8 cellular contexts compared by ENCODE assay signal in the genomic region with DNA sequence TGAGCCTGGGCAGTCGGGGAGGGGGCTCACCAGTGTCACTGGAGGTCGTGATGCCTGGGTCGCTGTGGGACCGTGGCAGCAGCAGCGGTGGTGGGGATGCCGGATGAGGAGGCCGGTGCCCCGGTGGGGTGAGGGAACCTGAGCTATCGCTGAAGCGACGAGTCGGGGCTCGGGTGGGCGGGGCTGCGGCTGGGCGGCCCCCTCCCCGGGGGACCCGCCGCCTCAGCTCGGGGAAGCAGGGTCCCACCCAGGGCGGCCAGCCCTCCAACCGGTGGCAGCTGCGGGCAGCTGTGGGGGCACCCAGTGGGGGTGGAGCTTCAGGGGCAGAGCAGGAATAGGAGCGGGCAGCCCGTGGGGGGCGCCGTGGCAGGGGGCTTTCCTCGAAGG. TPM values are rescaled to one million over a fixed set of nuclear protein-coding genes. Genes with fewer than 3 reads are reported as not detected.
A peak's percentile ranks its signal among the peaks of the same experiment; 100 is the strongest.
DNase-seq lines count a peak whose midpoint lies in the region; ATAC-seq and TF ChIP-seq lines count a peak whose summit lies in the region.

No MANE protein-coding gene starts in this region.

- H3K27ac ChIP-seq in BLaER1 treated with 17β-estradiol and CSF1 and Interleukin-3, amounts not matched to agents 10 nM and 100 nM = peak overlapping the region; percentile 59 to 83 (median 78); a peak in 20 of 22 replicates
- H3K27ac ChIP-seq in OCI-LY3 (ENCODE audit: low read length) = no peak overlapping the region; the same call in 1 of the 2 replicates
- no peak overlapping the region for H3K27ac ChIP-seq in PC-9

- no peak for DNase-seq in Ammon's horn (ENCODE audit: low spot score)
- DNase-seq in glutamatergic neuron = no peak
- no peak for DNase-seq in PC-9

- peaks cover 0 to 4% (median 0%) of the 10 kb centered on the region in 11 experiments; a peak in 1 of 22 replicates for H4K20me1 ChIP-seq in BLaER1 treated with 17β-estradiol and CSF1 and Interleukin-3, amounts not matched to agents 10 nM and 100 nM
- H4K20me1 ChIP-seq in OCI-LY3 (ENCODE audit: insufficient read depth, low read length) (no peaks in the 10 kb centered on the region), PC-9 (ENCODE audit: insufficient read depth) (no peaks in the 10 kb centered on the region)

- POLR2A ChIA-PET in PC-9 (lab: Charles Lee; ENCODE audit: unreplicated experiment) = interaction anchor here (0.6 kb wide), 1 partner anchor 26 kb away, joined by 10 read pairs; no protein-coding TSS in a partner anchor

- peak overlapping the region; percentile 69 to 92 (median 82) for H3K9ac ChIP-seq in BLaER1 treated with 17β-estradiol and CSF1 and Interleukin-3, amounts not matched to agents 10 nM and 100 nM
- peak overlapping the region; percentile 70 for H3K9ac ChIP-seq in OCI-LY3 (ENCODE audit: low read length)

- peaks cover 39 to 55% (median 49%) of the 10 kb centered on the region in 10 experiments for H3K4me1 ChIP-seq in BLaER1 treated with 17β-estradiol and CSF1 and Interleukin-3, amounts not matched to agents 10 nM and 100 nM
- H3K4me1 ChIP-seq in OCI-LY3 (ENCODE audit: low read length) (peaks cover 21% of the 10 kb centered on the region), PC-9 (replicated peaks; ENCODE audit: insufficient read depth) (peaks cover 18% of the 10 kb centered on the region)

- H2AFZ ChIP-seq in OCI-LY3 (ENCODE audit: low read depth, low read length) (peak overlapping the region; percentile 58; the same call in 1 of the 2 replicates), PC-9 (no peak overlapping the region)

- H3K36me3 Mint-ChIP-seq in glutamatergic neuron (ENCODE audit: unreplicated experiment) = peaks cover 7% of the 10 kb centered on the region

- no peak overlapping the region for H3K27ac Mint-ChIP-seq in glutamatergic neuron (ENCODE audit: unreplicated experiment)

- peaks cover 6 to 33% (median 16%) of the 10 kb centered on the region in 11 experiments; a peak in 19 of 22 replicates for H3K36me3 ChIP-seq in BLaER1 treated with 17β-estradiol and CSF1 and Interleukin-3, amounts not matched to agents 10 nM and 100 nM
- peaks cover 15% of the 10 kb centered on the region for H3K36me3 ChIP-seq in OCI-LY3 (replicated peaks; ENCODE audit: low read depth, low read length)
- H3K36me3 ChIP-seq in PC-9 (ENCODE audit: low read depth) = no peaks in the 10 kb centered on the region

- CTCF ChIA-PET in PC-9 (lab: Charles Lee) = interaction anchor here (0.6 to 1.6 kb wide), 4 partner anchors 23 to 1718 kb away, joined by 3 to 12 read pairs (median 4); a partner anchor contains a TSS

- H3K9me3 Mint-ChIP-seq in glutamatergic neuron (ENCODE audit: unreplicated experiment) = peaks cover 12% of the 10 kb centered on the region

- peaks cover 24% of the 10 kb centered on the region for H3K4me1 Mint-ChIP-seq in glutamatergic neuron (ENCODE audit: low read depth, unreplicated experiment)

- peak overlapping the region; percentile 72 to 97 (median 88) for H3K4me2 ChIP-seq in BLaER1 treated with 17β-estradiol and CSF1 and Interleukin-3, amounts not matched to agents 10 nM and 100 nM
- H3K4me2 ChIP-seq in OCI-LY3 (ENCODE audit: low read length) (peak overlapping the region; percentile 95), PC-9 (no peak overlapping the region)

- H3F3A ChIP-seq in PC-9 (ENCODE audit: insufficient read depth, low read depth) = peaks cover 28% of the 10 kb centered on the region

- no peaks in the 10 kb centered on the region for H3K9me2 ChIP-seq in PC-9 (ENCODE audit: insufficient read depth)

- H3K4me3 Mint-ChIP-seq in glutamatergic neuron (ENCODE audit: unreplicated experiment) = no peak overlapping the region

- H3K79me2 ChIP-seq in OCI-LY3 (ENCODE audit: low read length) = peaks cover 5% of the 10 kb centered on the region; the same call in 1 of the 2 replicates
- peaks cover 11% of the 10 kb centered on the region for H3K79me2 ChIP-seq in PC-9 (ENCODE audit: low read depth)

- intact Hi-C loops in PC-9 (cut with micrococcal nuclease; ENCODE audit: unreplicated experiment) = loop anchor here (2.0 to 10.0 kb wide), 2 partner anchors 75 to 255 kb away; no protein-coding TSS in a partner anchor

- no peaks in the 10 kb centered on the region for H3K9me3 ChIP-seq in BLaER1 treated with 17β-estradiol and CSF1 and Interleukin-3, amounts not matched to agents 10 nM and 100 nM (replicated peaks in 1 of 11)
- H3K9me3 ChIP-seq in OCI-LY3 (ENCODE audit: insufficient read depth, low read length) = no peaks in the 10 kb centered on the region
- H3K9me3 ChIP-seq in iPS-18c (ENCODE audit: control insufficient read depth, insufficient read depth, low read length) = peaks cover 2% of the 10 kb centered on the region
- H3K9me3 ChIP-seq in PC-9 (ENCODE audit: insufficient read depth, low read depth) = no peaks in the 10 kb centered on the region

- H3K4me3 ChIP-seq in BLaER1 treated with 17β-estradiol and CSF1 and Interleukin-3, amounts not matched to agents 10 nM and 100 nM = peak overlapping the region; percentile 54 to 79 (median 64)
- H3K4me3 ChIP-seq in OCI-LY3 (ENCODE audit: low read length) = peak overlapping the region; percentile 77
- H3K4me3 ChIP-seq in iPS-18c (ENCODE audit: insufficient read depth, low read depth, low read length) = peak overlapping the region; percentile 74
- no peak overlapping the region for H3K4me3 ChIP-seq in PC-9

- TF ChIP-seq CTCF in OCI-LY3 (IDR thresholded peaks at IDR 0.05; ENCODE audit: low read depth, low read length) (no peak), glutamatergic neuron (IDR thresholded peaks at IDR 0.05; ENCODE audit: partially characterized antibody, unreplicated experiment) (no peak), PC-9 (conservative IDR thresholded peaks at IDR 0.05) (no peak)

- ATAC-seq in GM21447 (IDR thresholded peaks at IDR 0.05; ENCODE audit: unreplicated experiment) = peak; percentile 2
- no peak for ATAC-seq in GM19455 (IDR thresholded peaks at IDR 0.05; ENCODE audit: unreplicated experiment)

- BruUV-seq in PC-9 (replicated peaks; lab: Mats Ljungman, UMichigan) = no TSS peak

- peaks cover 14% of the 10 kb centered on the region for H3K27me3 Mint-ChIP-seq in glutamatergic neuron (ENCODE audit: unreplicated experiment)

- no peaks in the 10 kb centered on the region for H3K27me3 ChIP-seq in BLaER1 treated with 17β-estradiol and CSF1 and Interleukin-3, amounts not matched to agents 10 nM and 100 nM
- H3K27me3 ChIP-seq in OCI-LY3 (ENCODE audit: low read depth, low read length) (no peaks in the 10 kb centered on the region), PC-9 (ENCODE audit: insufficient read depth, low read depth) (no peaks in the 10 kb centered on the region)

RNA-seq across cellular contexts. Expression of a gene that starts 5.0 kb away (rescaled TPM):
- total RNA-seq in glutamatergic neuron (ENCODE audit: unreplicated experiment) (51.2 TPM), PC-9 (2021) (56.9 and 60.8 TPM in 2 replicates)

RNA-seq across cellular contexts. Expression of a gene that starts 11.9 kb away (rescaled TPM):
- 65.8 TPM for total RNA-seq in glutamatergic neuron (ENCODE audit: unreplicated experiment)
- 56.9 and 64.1 TPM in 2 replicates for total RNA-seq in PC-9 (2021)

RNA-seq across cellular contexts. Expression of a gene that starts 23.1 kb away (rescaled TPM):
- 74.8 TPM for total RNA-seq in glutamatergic neuron (ENCODE audit: unreplicated experiment)
- total RNA-seq in PC-9 (2021) = 39.1 and 43.9 TPM in 2 replicates

RNA-seq across cellular contexts. Expression of a gene that starts 27.0 kb away (rescaled TPM):
- 30.5 TPM for total RNA-seq in glutamatergic neuron (ENCODE audit: unreplicated experiment)
- total RNA-seq in PC-9 (2021) = 6.6 and 7.5 TPM in 2 replicates

RNA-seq across cellular contexts. Expression of a gene that starts 41.7 kb away (rescaled TPM):
- total RNA-seq in glutamatergic neuron (ENCODE audit: unreplicated experiment) = 26.1 TPM
- total RNA-seq in PC-9 (2021) = 56.1 and 68.9 TPM in 2 replicates

Comparison
In these comparisons a context has a peak if more than half of its experiments do, and no peak if none do; other contexts are left out.
1. H3K27ac ChIP-seq: peak in BLaER1 treated with 17β-estradiol and CSF1 and Interleukin-3, amounts not matched to agents 10 nM and 100 nM (11 of 11); none in OCI-LY3 (single experiment) and PC-9 (single experiment).